In genomic region chr7:92809397-92810241, GRCh38 we compare ENCODE assay signal across 1 cellular context.
TF ChIP-seq lines count a peak whose summit lies in the region.

No MANE protein-coding gene starts in this region.

TF ChIP-seq in K562, 482 proteins besides CTCF, POLR2A, EP300 and RAD21 (continued from another document and continues in another):
- TF ChIP-seq, protein P1, sequence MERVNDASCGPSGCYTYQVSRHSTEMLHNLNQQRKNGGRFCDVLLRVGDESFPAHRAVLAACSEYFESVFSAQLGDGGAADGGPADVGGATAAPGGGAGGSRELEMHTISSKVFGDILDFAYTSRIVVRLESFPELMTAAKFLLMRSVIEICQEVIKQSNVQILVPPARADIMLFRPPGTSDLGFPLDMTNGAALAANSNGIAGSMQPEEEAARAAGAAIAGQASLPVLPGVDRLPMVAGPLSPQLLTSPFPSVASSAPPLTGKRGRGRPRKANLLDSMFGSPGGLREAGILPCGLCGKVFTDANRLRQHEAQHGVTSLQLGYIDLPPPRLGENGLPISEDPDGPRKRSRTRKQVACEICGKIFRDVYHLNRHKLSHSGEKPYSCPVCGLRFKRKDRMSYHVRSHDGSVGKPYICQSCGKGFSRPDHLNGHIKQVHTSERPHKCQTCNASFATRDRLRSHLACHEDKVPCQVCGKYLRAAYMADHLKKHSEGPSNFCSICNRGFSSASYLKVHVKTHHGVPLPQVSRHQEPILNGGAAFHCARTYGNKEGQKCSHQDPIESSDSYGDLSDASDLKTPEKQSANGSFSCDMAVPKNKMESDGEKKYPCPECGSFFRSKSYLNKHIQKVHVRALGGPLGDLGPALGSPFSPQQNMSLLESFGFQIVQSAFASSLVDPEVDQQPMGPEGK (CRISPR knock-in tag; IDR thresholded peaks at IDR 0.05; ENCODE audit: borderline replicate concordance): no peak
- TF ChIP-seq IRF9 (tag; IDR thresholded peaks at IDR 0.05) (peak; percentile 49), CBX3 (IDR thresholded peaks at IDR 0.05; ENCODE audit: borderline replicate concordance in 1 of 2, low read length in 2 of 2) (peak in 1 of 2 experiments; percentile 96; a peak in 2 of 3 replicates), MYC (IDR thresholded peaks at IDR 0.05; ENCODE audit: low read depth, low read length) (peak; percentile 65), MYC (CRISPR knock-in tag; IDR thresholded peaks at IDR 0.05; ENCODE audit: borderline replicate concordance, low read depth) (no peak), ZNF639 (CRISPR knock-in tag; conservative IDR thresholded peaks at IDR 0.05 in 1 of 2, IDR thresholded peaks at IDR 0.05 in 1 of 2) (peak in 1 of 2 experiments; percentile 75; a peak in 2 of 4 replicates), TCF7 (IDR thresholded peaks at IDR 0.05; ENCODE audit: borderline replicate concordance) (no peak), NKRF (IDR thresholded peaks at IDR 0.05; ENCODE audit: borderline replicate concordance) (no peak), CHD7 (IDR thresholded peaks at IDR 0.05; ENCODE audit: low read depth, low read length) (no peak), ZNF778 (CRISPR knock-in tag; IDR thresholded peaks at IDR 0.05) (no peak), POLR2AphosphoS5 (IDR thresholded peaks at IDR 0.05; ENCODE audit: control insufficient read depth, insufficient read depth, low read depth, low read length) (no peak), TBP (optimal IDR thresholded peaks at IDR 0.05; ENCODE audit: low read depth, low read length) (no peak), STAT5A (IDR thresholded peaks at IDR 0.05; ENCODE audit: borderline replicate concordance, low read length) (peak; percentile 7; the same call in 1 of the 2 replicates), TEAD4 (IDR thresholded peaks at IDR 0.05; ENCODE audit: low read length) (peak; percentile 73), TEAD4 (CRISPR knock-in tag; IDR thresholded peaks at IDR 0.05; ENCODE audit: borderline replicate concordance) (no peak), SNAPC5 (CRISPR knock-in tag; IDR thresholded peaks at IDR 0.05) (no peak), ZNF282 (CRISPR knock-in tag; IDR thresholded peaks at IDR 0.05) (no peak), ZZZ3 (IDR thresholded peaks at IDR 0.05) (0 out of 2 replicates have a peak, but pooled peaks have one; percentile 5), MCM7 (IDR thresholded peaks at IDR 0.05) (no peak)
- TF ChIP-seq, protein P2, sequence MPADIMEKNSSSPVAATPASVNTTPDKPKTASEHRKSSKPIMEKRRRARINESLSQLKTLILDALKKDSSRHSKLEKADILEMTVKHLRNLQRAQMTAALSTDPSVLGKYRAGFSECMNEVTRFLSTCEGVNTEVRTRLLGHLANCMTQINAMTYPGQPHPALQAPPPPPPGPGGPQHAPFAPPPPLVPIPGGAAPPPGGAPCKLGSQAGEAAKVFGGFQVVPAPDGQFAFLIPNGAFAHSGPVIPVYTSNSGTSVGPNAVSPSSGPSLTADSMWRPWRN (IDR thresholded peaks at IDR 0.05; ENCODE audit: low read depth): 0 out of 2 replicates have a peak, but pooled peaks have one; percentile 15
- TF ChIP-seq, protein P3, sequence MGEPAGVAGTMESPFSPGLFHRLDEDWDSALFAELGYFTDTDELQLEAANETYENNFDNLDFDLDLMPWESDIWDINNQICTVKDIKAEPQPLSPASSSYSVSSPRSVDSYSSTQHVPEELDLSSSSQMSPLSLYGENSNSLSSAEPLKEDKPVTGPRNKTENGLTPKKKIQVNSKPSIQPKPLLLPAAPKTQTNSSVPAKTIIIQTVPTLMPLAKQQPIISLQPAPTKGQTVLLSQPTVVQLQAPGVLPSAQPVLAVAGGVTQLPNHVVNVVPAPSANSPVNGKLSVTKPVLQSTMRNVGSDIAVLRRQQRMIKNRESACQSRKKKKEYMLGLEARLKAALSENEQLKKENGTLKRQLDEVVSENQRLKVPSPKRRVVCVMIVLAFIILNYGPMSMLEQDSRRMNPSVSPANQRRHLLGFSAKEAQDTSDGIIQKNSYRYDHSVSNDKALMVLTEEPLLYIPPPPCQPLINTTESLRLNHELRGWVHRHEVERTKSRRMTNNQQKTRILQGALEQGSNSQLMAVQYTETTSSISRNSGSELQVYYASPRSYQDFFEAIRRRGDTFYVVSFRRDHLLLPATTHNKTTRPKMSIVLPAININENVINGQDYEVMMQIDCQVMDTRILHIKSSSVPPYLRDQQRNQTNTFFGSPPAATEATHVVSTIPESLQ (CRISPR knock-in tag; IDR thresholded peaks at IDR 0.05): no peak
- TF ChIP-seq, protein P4, sequence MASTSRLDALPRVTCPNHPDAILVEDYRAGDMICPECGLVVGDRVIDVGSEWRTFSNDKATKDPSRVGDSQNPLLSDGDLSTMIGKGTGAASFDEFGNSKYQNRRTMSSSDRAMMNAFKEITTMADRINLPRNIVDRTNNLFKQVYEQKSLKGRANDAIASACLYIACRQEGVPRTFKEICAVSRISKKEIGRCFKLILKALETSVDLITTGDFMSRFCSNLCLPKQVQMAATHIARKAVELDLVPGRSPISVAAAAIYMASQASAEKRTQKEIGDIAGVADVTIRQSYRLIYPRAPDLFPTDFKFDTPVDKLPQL (IDR thresholded peaks at IDR 0.05; ENCODE audit: extremely low read depth, insufficient read length): no peak
- TF ChIP-seq, protein P5, sequence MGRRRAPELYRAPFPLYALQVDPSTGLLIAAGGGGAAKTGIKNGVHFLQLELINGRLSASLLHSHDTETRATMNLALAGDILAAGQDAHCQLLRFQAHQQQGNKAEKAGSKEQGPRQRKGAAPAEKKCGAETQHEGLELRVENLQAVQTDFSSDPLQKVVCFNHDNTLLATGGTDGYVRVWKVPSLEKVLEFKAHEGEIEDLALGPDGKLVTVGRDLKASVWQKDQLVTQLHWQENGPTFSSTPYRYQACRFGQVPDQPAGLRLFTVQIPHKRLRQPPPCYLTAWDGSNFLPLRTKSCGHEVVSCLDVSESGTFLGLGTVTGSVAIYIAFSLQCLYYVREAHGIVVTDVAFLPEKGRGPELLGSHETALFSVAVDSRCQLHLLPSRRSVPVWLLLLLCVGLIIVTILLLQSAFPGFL (CRISPR knock-in tag; IDR thresholded peaks at IDR 0.05): no peak
- TF ChIP-seq, protein P6, sequence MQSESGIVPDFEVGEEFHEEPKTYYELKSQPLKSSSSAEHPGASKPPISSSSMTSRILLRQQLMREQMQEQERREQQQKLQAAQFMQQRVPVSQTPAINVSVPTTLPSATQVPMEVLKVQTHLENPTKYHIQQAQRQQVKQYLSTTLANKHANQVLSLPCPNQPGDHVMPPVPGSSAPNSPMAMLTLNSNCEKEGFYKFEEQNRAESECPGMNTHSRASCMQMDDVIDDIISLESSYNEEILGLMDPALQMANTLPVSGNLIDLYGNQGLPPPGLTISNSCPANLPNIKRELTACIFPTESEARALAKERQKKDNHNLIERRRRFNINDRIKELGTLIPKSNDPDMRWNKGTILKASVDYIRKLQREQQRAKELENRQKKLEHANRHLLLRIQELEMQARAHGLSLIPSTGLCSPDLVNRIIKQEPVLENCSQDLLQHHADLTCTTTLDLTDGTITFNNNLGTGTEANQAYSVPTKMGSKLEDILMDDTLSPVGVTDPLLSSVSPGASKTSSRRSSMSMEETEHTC (IDR thresholded peaks at IDR 0.05): no peak
